Comparison of ENCODE assay signal across 12 cellular contexts in genomic region chr18:47748093-47748796, GRCh38.
DNase-seq lines count a peak whose midpoint lies in the region; ATAC-seq and TF ChIP-seq lines count a peak whose summit lies in the region.
"Had no signal": no experiment of that assay in that cellular context is flagged by ENCODE, and none has a peak within 500 bp of the region (broad histone marks: within the 10 kb centered on the region; RNA-seq: fewer than 3 reads in every experiment).

No MANE protein-coding gene starts in this region.

- H3K79me2 ChIP-seq in HCT116 (ENCODE audit: insufficient read depth, low read length): no peaks in the 10 kb centered on the region

- no peak overlapping the region for H3K4me3 ChIP-seq in HCT116 (replicated peaks in 1 of 2; ENCODE audit: low read depth in 1 of 2, low read length in 2 of 2)
- H3K4me3 ChIP-seq in iPS-18a (ENCODE audit: low read length): peak overlapping the region; percentile 59
- peak overlapping the region; percentile 53 for H3K4me3 ChIP-seq in rectal smooth muscle tissue (ENCODE audit: low read length)

- intact Hi-C loops in HCT116 (cut with micrococcal nuclease): loop anchor here (2.0 to 10.0 kb wide), 3 partner anchors 351 to 697 kb away; no protein-coding TSS in a partner anchor

- no peak overlapping the region for H3K4me2 ChIP-seq in HCT116 (ENCODE audit: low read length)

- H3K9ac ChIP-seq in HCT116 (ENCODE audit: low read length) (no peak overlapping the region), iPS-18a (ENCODE audit: low read length) (no peak overlapping the region), rectal smooth muscle tissue (ENCODE audit: low read length) (no peak overlapping the region)

- H4K20me1 ChIP-seq in HCT116 (ENCODE audit: insufficient read depth): no peaks in the 10 kb centered on the region

- DNase-seq in NCI-H1105 treated with DMSO at 0.1 percent for 48 hours (lab: John Stamatoyannopoulos, UW): peak; percentile 7
- no peak for DNase-seq in NCI-H1105 (lab: John Stamatoyannopoulos, UW)
- no peak for DNase-seq in HCT116 (ENCODE audit: low read depth, low spot score)
- DNase-seq in activated effector memory CD4-positive, alpha-beta T cell treated with anti-CD3 and anti-CD28 coated beads, Interleukin-2, amount 50 U/mL, for 16 hours: no peak
- DNase-seq in activated T-cell treated with anti-CD3 and anti-CD28 coated beads for 4 hours: no peak
- DNase-seq: SIG-M5 had no signal

- H3K9me3 ChIP-seq in HCT116 (ENCODE audit: control insufficient read depth in 1 of 2, insufficient read depth in 1 of 2, low read depth in 1 of 2, low read length in 2 of 2): no peaks in the 10 kb centered on the region
- H3K9me3 ChIP-seq in iPS-18a (ENCODE audit: control insufficient read depth, low read depth, low read length): no peaks in the 10 kb centered on the region
- H3K9me3 ChIP-seq: HAP-1, ovary, upper lobe of left lung had no signal

- CTCF ChIA-PET in HCT116 (lab: Charles Lee): interaction anchor here (0.8 to 1.5 kb wide), 4 partner anchors 152 to 548 kb away, joined by 3 to 8 read pairs (median 6); no protein-coding TSS in a partner anchor

- no peaks in the 10 kb centered on the region for H3K9me2 ChIP-seq in HCT116 (ENCODE audit: insufficient read depth)

- no peak for TF ChIP-seq POLR2A in HCT116 (IDR thresholded peaks at IDR 0.05; ENCODE audit: borderline replicate concordance, extremely low read depth, insufficient read depth, insufficient read length)

- no peak for TF ChIP-seq CTCF in HCT116 (IDR thresholded peaks at IDR 0.05 in 2 of 3, conservative IDR thresholded peaks at IDR 0.05 in 1 of 3; ENCODE audit: borderline replicate concordance in 1 of 3, insufficient read depth in 1 of 3, low read depth in 2 of 3, low read length in 2 of 3)

- ATAC-seq in HCT116 (no peak), HG03025 (IDR thresholded peaks at IDR 0.05; ENCODE audit: low FRiP score, unreplicated experiment) (no peak)

- H3K4me1 ChIP-seq in HCT116 (ENCODE audit: control insufficient read depth in 1 of 2, insufficient read depth in 2 of 2, low read length in 2 of 2) (peaks cover 0 to 4% of the 10 kb centered on the region in 2 experiments; a peak in 1 of 4 replicates), iPS-18a (ENCODE audit: control insufficient read depth, low read depth, low read length) (peaks cover 4% of the 10 kb centered on the region), rectal smooth muscle tissue (ENCODE audit: control insufficient read depth, insufficient read depth, low read length) (no peaks in the 10 kb centered on the region)
- H3K4me1 ChIP-seq: HAP-1 had no signal

- no TSS peak for BruUV-seq in HCT116 (replicated peaks; lab: Mats Ljungman, UMichigan)

- H3K27me3 ChIP-seq in HCT116 (ENCODE audit: insufficient read depth, low read length) (no peaks in the 10 kb centered on the region; the same call in 1 of the 2 replicates), iPS-18a (ENCODE audit: control insufficient read depth, insufficient read depth, low read length) (peaks cover 10% of the 10 kb centered on the region), rectal smooth muscle tissue (ENCODE audit: control insufficient read depth, insufficient read depth, low read length) (peaks cover 4% of the 10 kb centered on the region)
- H3K27me3 ChIP-seq: ovary had no signal

- no peak overlapping the region for H3K27ac ChIP-seq in HCT116 (ENCODE audit: low read depth, low read length)
- H3K27ac ChIP-seq in iPS-18a (ENCODE audit: low read length): no peak overlapping the region
- no peak overlapping the region for H3K27ac ChIP-seq in rectal smooth muscle tissue (ENCODE audit: low read depth, low read length)
- H3K27ac ChIP-seq: ovary, upper lobe of left lung had no signal

- RAD21 ChIA-PET in HCT116 (lab: Charles Lee; ENCODE audit: low non-redundant PET in 1 of 2, low total read pairs in 2 of 2, uncharacterized antibody in 2 of 2, unreplicated experiment in 2 of 2): no interaction called here

- POLR2A ChIA-PET in HCT116 (lab: Charles Lee): no interaction called here

- TF ChIP-seq RAD21 in HCT116 (IDR thresholded peaks at IDR 0.05; ENCODE audit: low read depth): no peak

- no peaks in the 10 kb centered on the region for H3K36me3 ChIP-seq in HCT116 (ENCODE audit: control insufficient read depth in 1 of 2, insufficient read depth in 2 of 2, low read length in 2 of 2)
- H3K36me3 ChIP-seq in iPS-18a (ENCODE audit: control insufficient read depth, low read depth, low read length): no peaks in the 10 kb centered on the region
- H3K36me3 ChIP-seq in rectal smooth muscle tissue (ENCODE audit: control insufficient read depth, insufficient read depth, low read length): no peaks in the 10 kb centered on the region
- H3K36me3 ChIP-seq: HAP-1, ovary, upper lobe of left lung had no signal

- H2AFZ ChIP-seq in HCT116 (ENCODE audit: low read depth, low read length, poor library complexity, severe bottlenecking): peak overlapping the region; percentile 67

TF ChIP-seq in HCT116, 20 proteins besides CTCF, POLR2A, EP300 and RAD21:
- TF ChIP-seq FOSL1 (IDR thresholded peaks at IDR 0.05; ENCODE audit: low read depth) (no peak), REST (IDR thresholded peaks at IDR 0.05; ENCODE audit: low read depth) (no peak)

Comparison
In these comparisons a context has a peak if more than half of its experiments do, and no peak if none do; other contexts are left out.
1. H3K4me3 ChIP-seq: peak in iPS-18a (single experiment) and rectal smooth muscle tissue (single experiment); none in HCT116 (0 of 2).